Comparison of ENCODE assay signal across 1 cellular context in genomic region chr3:58293516-58293915, GRCh38.
TF ChIP-seq lines count a peak whose summit lies in the region.

No MANE protein-coding gene starts in this region.

TF ChIP-seq in HepG2, 621 proteins besides CTCF, POLR2A, EP300 and RAD21:
- TF ChIP-seq ZNF724P (CRISPR knock-in tag; IDR thresholded peaks at IDR 0.05; ENCODE audit: borderline replicate concordance) (no peak), EHMT2 (IDR thresholded peaks at IDR 0.05; ENCODE audit: borderline replicate concordance, low read depth, low read length) (no peak), ZBTB46 (CRISPR knock-in tag; IDR thresholded peaks at IDR 0.05; ENCODE audit: borderline replicate concordance) (no peak), FOXA1 (IDR thresholded peaks at IDR 0.05) (no peak), FOXA1 (CRISPR knock-in tag; IDR thresholded peaks at IDR 0.05) (no peak), NONO (IDR thresholded peaks at IDR 0.05) (no peak), NONO (CRISPR knock-in tag; conservative IDR thresholded peaks at IDR 0.05) (no peak), KAT2B (IDR thresholded peaks at IDR 0.05; ENCODE audit: borderline replicate concordance, low read depth, low read length) (no peak), CHD4 (IDR thresholded peaks at IDR 0.05; ENCODE audit: borderline replicate concordance, low read length) (no peak), GLMP (CRISPR knock-in tag; IDR thresholded peaks at IDR 0.05; ENCODE audit: borderline replicate concordance) (no peak), HNF4G (IDR thresholded peaks at IDR 0.05; ENCODE audit: borderline replicate concordance, low read depth, low read length) (no peak), HNF4G (CRISPR knock-in tag; IDR thresholded peaks at IDR 0.05; ENCODE audit: borderline replicate concordance, low read depth) (no peak), MXD4 (CRISPR knock-in tag; IDR thresholded peaks at IDR 0.05) (no peak), ARID5B (CRISPR knock-in tag; IDR thresholded peaks at IDR 0.05) (no peak), RFX5 (IDR thresholded peaks at IDR 0.05; ENCODE audit: low read depth, low read length) (no peak)
